In the genomic region with DNA sequence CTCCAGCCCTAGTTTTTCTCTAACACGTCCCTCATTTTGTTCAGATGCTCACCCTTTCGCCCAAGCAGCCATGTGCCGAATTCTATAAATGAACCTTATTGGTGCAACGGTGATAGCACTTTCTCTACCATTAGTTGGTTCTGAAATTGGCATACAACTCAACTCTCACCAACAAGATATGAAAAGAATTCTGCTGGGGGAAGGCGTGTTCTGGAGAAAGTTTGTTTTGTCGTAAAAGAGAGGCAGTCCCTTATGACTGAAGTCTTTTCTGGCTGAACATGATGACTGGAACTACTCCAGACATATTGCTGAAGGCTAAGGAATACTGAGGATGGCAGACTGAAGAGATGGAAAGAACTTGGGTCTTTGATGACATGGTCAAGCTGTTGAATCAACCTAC, we compare ENCODE assay signal across 17 cellular contexts.
DNase-seq lines count a peak whose midpoint lies in the region; ATAC-seq, FAIRE-seq and TF ChIP-seq lines count a peak whose summit lies in the region.
"Had no signal": no experiment of that assay in that cellular context is flagged by ENCODE, and none has a peak within 500 bp of the region (broad histone marks: within the 10 kb centered on the region; RNA-seq: fewer than 3 reads in every experiment).

No MANE protein-coding gene starts in this region.

- no peak for TF ChIP-seq RAD21 in GM12878 (IDR thresholded peaks at IDR 0.05; ENCODE audit: insufficient read depth, low read depth, low read length)

- no peaks in the 10 kb centered on the region for H3K79me2 ChIP-seq in GM12878 (ENCODE audit: control insufficient read depth, insufficient read depth, low read length)

- H3K4me1 ChIP-seq in GM12878 (ENCODE audit: control insufficient read depth, insufficient read depth, low read length): no peaks in the 10 kb centered on the region
- H3K4me1 ChIP-seq in thoracic aorta (ENCODE audit: control insufficient read depth in 1 of 2, low read depth in 2 of 2): peaks cover 8 to 37% of the 10 kb centered on the region in 2 donors
- H3K4me1 ChIP-seq in upper lobe of right lung: peaks cover 24% of the 10 kb centered on the region

- DNase-seq in GM12878 (ENCODE audit: low read depth, low spot score) (no peak), thoracic aorta (ENCODE audit: low spot score) (no peak), upper lobe of right lung (no peak), NCI-H526 (lab: John Stamatoyannopoulos, UW) (no peak), H7 (no peak)
- DNase-seq: C1 segment of cervical spinal cord; Calu3; CD4-positive, alpha-beta memory T cell; COR-L47; DMS53; DMS79 treated with DMSO at 0.1 percent for 48 hours; GF-D8; GOT3; HCEC 1CT had no signal

- RAD21 ChIA-PET in GM12878 (lab: Charles Lee; ENCODE audit: unreplicated experiment): no interaction called here

- H3K9ac ChIP-seq in GM12878 (ENCODE audit: control insufficient read depth, insufficient read depth, low read length): no peak overlapping the region

- POLR2A ChIA-PET in GM12878 (lab: Charles Lee): no interaction called here

- no peaks in the 10 kb centered on the region for H4K20me1 ChIP-seq in GM12878 (ENCODE audit: control insufficient read depth, insufficient read depth)

- FAIRE-seq in GM12878 (lab: Jason Lieb, UNC): peak; percentile 49
- FAIRE-seq: GM19239, H54 had no signal

- no peak for ATAC-seq in GM12878
- peak; percentile 24 for ATAC-seq in thoracic aorta (ENCODE audit: insufficient number of reproducible peaks, low FRiP score, low read depth)
- peak; percentile 21 for ATAC-seq in upper lobe of right lung
- ATAC-seq in GM21717 (IDR thresholded peaks at IDR 0.05; ENCODE audit: unreplicated experiment): no peak

- H3K27ac ChIP-seq in GM12878 (ENCODE audit: control insufficient read depth, insufficient read depth) (no peak overlapping the region), thoracic aorta (no peak overlapping the region), upper lobe of right lung (no peak overlapping the region)

- H3K27me3 ChIP-seq in GM12878 (replicated peaks in 1 of 2; ENCODE audit: control insufficient read depth in 2 of 2, insufficient read depth in 2 of 2, low read length in 1 of 2) (no peaks in the 10 kb centered on the region), thoracic aorta (replicated peaks; ENCODE audit: insufficient read depth) (no peaks in the 10 kb centered on the region), upper lobe of right lung (no peaks in the 10 kb centered on the region), H7 (ENCODE audit: control insufficient read depth, insufficient read depth, low read length) (no peaks in the 10 kb centered on the region)

- TF ChIP-seq CTCF in GM12878 (IDR thresholded peaks at IDR 0.05 in 2 of 3, conservative IDR thresholded peaks at IDR 0.05 in 1 of 3; ENCODE audit: control insufficient read depth in 2 of 3, extremely low read depth in 1 of 3, insufficient read depth in 1 of 3, low read depth in 3 of 3, low read length in 3 of 3): no peak
- no peak for TF ChIP-seq CTCF in thoracic aorta (IDR thresholded peaks at IDR 0.05)
- no peak for TF ChIP-seq CTCF in upper lobe of right lung (IDR thresholded peaks at IDR 0.05)

- H3K9me3 ChIP-seq in GM12878 (replicated peaks; ENCODE audit: control insufficient read depth, insufficient read depth, low read length) (no peaks in the 10 kb centered on the region), thoracic aorta (no peaks in the 10 kb centered on the region), upper lobe of right lung (no peaks in the 10 kb centered on the region)

- no peak for TF ChIP-seq POLR2A in GM12878 (IDR thresholded peaks at IDR 0.05; ENCODE audit: low read depth, low read length)

- TF ChIP-seq EP300 in GM12878 (IDR thresholded peaks at IDR 0.05; ENCODE audit: borderline replicate concordance in 1 of 2, control insufficient read depth in 1 of 2, low read depth in 2 of 2, low read length in 2 of 2): no peak

- no peak overlapping the region for H2AFZ ChIP-seq in GM12878 (ENCODE audit: control insufficient read depth, low read depth, low read length)

- no peak overlapping the region for H3K4me2 ChIP-seq in GM12878 (ENCODE audit: control insufficient read depth, insufficient read depth)

- SMC1A ChIA-PET in GM12878 (lab: Charles Lee; ENCODE audit: uncharacterized antibody, unreplicated experiment): interaction anchor here (1.0 kb wide), 1 partner anchor 443 kb away, joined by 3 read pairs; no protein-coding TSS in a partner anchor

- 74% methylated on average over 6 of the region's 6 CpGs for WGBS in GM12878 (ENCODE audit: insufficient coverage, insufficient replicate concordance, low lambda C conversion rate, missing lambda C conversion rate)

- CTCF ChIA-PET in GM12878 (lab: Yijun Ruan, JAX): interaction anchor here (0.6 kb wide), 1 partner anchor 1042 kb away, joined by 3 read pairs; no protein-coding TSS in a partner anchor

- H3K36me3 ChIP-seq in GM12878 (ENCODE audit: control insufficient read depth in 2 of 2, insufficient read depth in 2 of 2, low read length in 1 of 2) (no peaks in the 10 kb centered on the region), thoracic aorta (no peaks in the 10 kb centered on the region), upper lobe of right lung (no peaks in the 10 kb centered on the region), H7 (replicated peaks; ENCODE audit: control insufficient read depth, insufficient read depth, low read length) (no peaks in the 10 kb centered on the region)

- in situ Hi-C loops in GM12878 (cut with MboI): no loop called here

- H3K4me3 ChIP-seq in GM12878 (no peak overlapping the region), thoracic aorta (no peak overlapping the region), upper lobe of right lung (no peak overlapping the region), H7 (ENCODE audit: insufficient read depth, low read depth, low read length) (no peak overlapping the region)

- no TSS peak for BruUV-seq in GM12878 (replicated peaks; lab: Mats Ljungman, UMichigan)

- intact Hi-C loops in GM12878 (cut with micrococcal nuclease; ENCODE audit: unreplicated experiment): no loop called here
- intact Hi-C loops in upper lobe of right lung (cut with DNase I): no loop called here

TF ChIP-seq in GM12878, 131 proteins besides CTCF, POLR2A, EP300 and RAD21 (continues in another document):
- TF ChIP-seq, protein P1, sequence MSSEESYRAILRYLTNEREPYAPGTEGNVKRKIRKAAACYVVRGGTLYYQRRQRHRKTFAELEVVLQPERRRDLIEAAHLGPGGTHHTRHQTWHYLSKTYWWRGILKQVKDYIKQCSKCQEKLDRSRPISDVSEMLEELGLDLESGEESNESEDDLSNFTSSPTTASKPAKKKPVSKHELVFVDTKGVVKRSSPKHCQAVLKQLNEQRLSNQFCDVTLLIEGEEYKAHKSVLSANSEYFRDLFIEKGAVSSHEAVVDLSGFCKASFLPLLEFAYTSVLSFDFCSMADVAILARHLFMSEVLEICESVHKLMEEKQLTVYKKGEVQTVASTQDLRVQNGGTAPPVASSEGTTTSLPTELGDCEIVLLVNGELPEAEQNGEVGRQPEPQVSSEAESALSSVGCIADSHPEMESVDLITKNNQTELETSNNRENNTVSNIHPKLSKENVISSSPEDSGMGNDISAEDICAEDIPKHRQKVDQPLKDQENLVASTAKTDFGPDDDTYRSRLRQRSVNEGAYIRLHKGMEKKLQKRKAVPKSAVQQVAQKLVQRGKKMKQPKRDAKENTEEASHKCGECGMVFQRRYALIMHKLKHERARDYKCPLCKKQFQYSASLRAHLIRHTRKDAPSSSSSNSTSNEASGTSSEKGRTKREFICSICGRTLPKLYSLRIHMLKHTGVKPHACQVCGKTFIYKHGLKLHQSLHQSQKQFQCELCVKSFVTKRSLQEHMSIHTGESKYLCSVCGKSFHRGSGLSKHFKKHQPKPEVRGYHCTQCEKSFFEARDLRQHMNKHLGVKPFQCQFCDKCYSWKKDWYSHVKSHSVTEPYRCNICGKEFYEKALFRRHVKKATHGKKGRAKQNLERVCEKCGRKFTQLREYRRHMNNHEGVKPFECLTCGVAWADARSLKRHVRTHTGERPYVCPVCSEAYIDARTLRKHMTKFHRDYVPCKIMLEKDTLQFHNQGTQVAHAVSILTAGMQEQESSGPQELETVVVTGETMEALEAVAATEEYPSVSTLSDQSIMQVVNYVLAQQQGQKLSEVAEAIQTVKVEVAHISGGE (CRISPR knock-in tag; IDR thresholded peaks at IDR 0.05): no peak
- TF ChIP-seq SMC3 (IDR thresholded peaks at IDR 0.05; ENCODE audit: borderline replicate concordance, low read length) (no peak), FOXM1 (IDR thresholded peaks at IDR 0.05; ENCODE audit: low read depth, low read length) (no peak), BRCA1 (IDR thresholded peaks at IDR 0.05; ENCODE audit: low read depth, low read length) (no peak), ZZZ3 (IDR thresholded peaks at IDR 0.05; ENCODE audit: control insufficient read depth, insufficient read length, low read depth) (no peak), NFXL1 (IDR thresholded peaks at IDR 0.05; ENCODE audit: borderline replicate concordance) (no peak), STAT1 (conservative IDR thresholded peaks at IDR 0.05) (no peak)
- TF ChIP-seq, protein P2, sequence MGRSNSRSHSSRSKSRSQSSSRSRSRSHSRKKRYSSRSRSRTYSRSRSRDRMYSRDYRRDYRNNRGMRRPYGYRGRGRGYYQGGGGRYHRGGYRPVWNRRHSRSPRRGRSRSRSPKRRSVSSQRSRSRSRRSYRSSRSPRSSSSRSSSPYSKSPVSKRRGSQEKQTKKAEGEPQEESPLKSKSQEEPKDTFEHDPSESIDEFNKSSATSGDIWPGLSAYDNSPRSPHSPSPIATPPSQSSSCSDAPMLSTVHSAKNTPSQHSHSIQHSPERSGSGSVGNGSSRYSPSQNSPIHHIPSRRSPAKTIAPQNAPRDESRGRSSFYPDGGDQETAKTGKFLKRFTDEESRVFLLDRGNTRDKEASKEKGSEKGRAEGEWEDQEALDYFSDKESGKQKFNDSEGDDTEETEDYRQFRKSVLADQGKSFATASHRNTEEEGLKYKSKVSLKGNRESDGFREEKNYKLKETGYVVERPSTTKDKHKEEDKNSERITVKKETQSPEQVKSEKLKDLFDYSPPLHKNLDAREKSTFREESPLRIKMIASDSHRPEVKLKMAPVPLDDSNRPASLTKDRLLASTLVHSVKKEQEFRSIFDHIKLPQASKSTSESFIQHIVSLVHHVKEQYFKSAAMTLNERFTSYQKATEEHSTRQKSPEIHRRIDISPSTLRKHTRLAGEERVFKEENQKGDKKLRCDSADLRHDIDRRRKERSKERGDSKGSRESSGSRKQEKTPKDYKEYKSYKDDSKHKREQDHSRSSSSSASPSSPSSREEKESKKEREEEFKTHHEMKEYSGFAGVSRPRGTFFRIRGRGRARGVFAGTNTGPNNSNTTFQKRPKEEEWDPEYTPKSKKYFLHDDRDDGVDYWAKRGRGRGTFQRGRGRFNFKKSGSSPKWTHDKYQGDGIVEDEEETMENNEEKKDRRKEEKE (IDR thresholded peaks at IDR 0.05): no peak

Comparison
In these comparisons a context has a peak if more than half of its experiments do, and no peak if none do; other contexts are left out.
1. ATAC-seq: peak in thoracic aorta (single experiment) and upper lobe of right lung (single experiment); none in GM12878 (single experiment) and GM21717 (single experiment).